ENCODE assay signal across 8 cellular contexts in genomic region chr22:27919943-27920755, GRCh38. TPM values are rescaled to one million over a fixed set of nuclear protein-coding genes. Genes with fewer than 3 reads are reported as not detected.
DNase-seq lines count a peak whose midpoint lies in the region; ATAC-seq and TF ChIP-seq lines count a peak whose summit lies in the region.

No MANE protein-coding gene starts in this region.

- CTCF ChIA-PET in activated naive CD4-positive, alpha-beta T cell treated with anti-CD3 and anti-CD28 coated beads for 36 hours (lab: Charles Lee) = interaction anchor here (0.5 to 1.0 kb wide), 2 partner anchors 31 to 42 kb away, joined by 3 to 6 read pairs; no protein-coding TSS in a partner anchor

- H3K27me3 ChIP-seq in smooth muscle cell (ENCODE audit: low read depth) = no peaks in the 10 kb centered on the region

- 12% methylated on average over 12 of the region's 12 CpGs for WGBS in smooth muscle cell (ENCODE audit: low lambda C conversion rate)

- H3K9me3 ChIP-seq in smooth muscle cell (replicated peaks; ENCODE audit: low read depth) = no peaks in the 10 kb centered on the region

- ATAC-seq in HG02759 (IDR thresholded peaks at IDR 0.05; ENCODE audit: unreplicated experiment) = peak; percentile 32

- peaks cover 33% of the 10 kb centered on the region for H3K4me1 ChIP-seq in smooth muscle cell (ENCODE audit: low read depth)

- peaks cover 35% of the 10 kb centered on the region for H4K20me1 ChIP-seq in smooth muscle cell (ENCODE audit: low read depth)

- intact Hi-C loops in activated naive CD4-positive, alpha-beta T cell treated with anti-CD3 and anti-CD28 coated beads for 36 hours (cut with micrococcal nuclease) = loop anchor here (5.0 kb wide), 2 partner anchors 38 to 882 kb away; partner anchors contain the start of gene XBP1

- no peaks in the 10 kb centered on the region for H3K27me3 Mint-ChIP-seq in activated naive CD4-positive, alpha-beta T cell treated with anti-CD3 and anti-CD28 coated beads for 36 hours (ENCODE audit: low read depth)
- H3K27me3 Mint-ChIP-seq in brain = peaks cover 18% of the 10 kb centered on the region

- H3K4me2 ChIP-seq in smooth muscle cell = peak overlapping the region; percentile 94

- no peaks in the 10 kb centered on the region for H3K9me3 Mint-ChIP-seq in activated naive CD4-positive, alpha-beta T cell treated with anti-CD3 and anti-CD28 coated beads for 36 hours
- peaks cover 0 to 5% (median 2%) of the 10 kb centered on the region in 5 experiments for H3K9me3 Mint-ChIP-seq in brain

- peak overlapping the region; percentile 81 for H3K4me3 ChIP-seq in smooth muscle cell

- peak overlapping the region; percentile 99 for H3K27ac ChIP-seq in smooth muscle cell (ENCODE audit: low read depth)

- H3F3A ChIP-seq in smooth muscle cell (ENCODE audit: low read depth) = peaks cover 25% of the 10 kb centered on the region

- H3K4me3 Mint-ChIP-seq in activated naive CD4-positive, alpha-beta T cell treated with anti-CD3 and anti-CD28 coated beads for 36 hours = peak overlapping the region; percentile 96
- H3K4me3 Mint-ChIP-seq in brain = peak overlapping the region; percentile 88 to 99 (median 96)

- peaks cover 54% of the 10 kb centered on the region for H3K4me1 Mint-ChIP-seq in activated naive CD4-positive, alpha-beta T cell treated with anti-CD3 and anti-CD28 coated beads for 36 hours (ENCODE audit: low read depth)
- peaks cover 74% of the 10 kb centered on the region for H3K4me1 Mint-ChIP-seq in brain

- H3K9ac ChIP-seq in smooth muscle cell (ENCODE audit: low read depth) = peak overlapping the region; percentile 96

- H2AFZ ChIP-seq in smooth muscle cell (ENCODE audit: low read depth) = peak overlapping the region; percentile 78

- H3K36me3 Mint-ChIP-seq in activated naive CD4-positive, alpha-beta T cell treated with anti-CD3 and anti-CD28 coated beads for 36 hours (ENCODE audit: low read depth) = peaks cover 31% of the 10 kb centered on the region
- peaks cover 38% of the 10 kb centered on the region for H3K36me3 Mint-ChIP-seq in brain

- H3K36me3 ChIP-seq in smooth muscle cell (ENCODE audit: low read depth) = no peaks in the 10 kb centered on the region

- H3K27ac Mint-ChIP-seq in activated naive CD4-positive, alpha-beta T cell treated with anti-CD3 and anti-CD28 coated beads for 36 hours = peak overlapping the region; percentile 96
- H3K27ac Mint-ChIP-seq in brain = peak overlapping the region; percentile 86 to 98 (median 98)

- H3K79me2 ChIP-seq in smooth muscle cell (ENCODE audit: low read depth) = peaks cover 73% of the 10 kb centered on the region

- TF ChIP-seq CTCF in brain (conservative IDR thresholded peaks at IDR 0.05) (no peak), smooth muscle cell (IDR thresholded peaks at IDR 0.05; ENCODE audit: borderline replicate concordance, insufficient read depth, poor library complexity, severe bottlenecking) (no peak)

- DNase-seq in activated naive CD4-positive, alpha-beta T cell treated with anti-CD3 and anti-CD28 coated beads for 36 hours = peak; percentile 6
- DNase-seq in activated naive CD4-positive, alpha-beta T cell treated with anti-CD3 and anti-CD28 coated beads, Interleukin-2, amount 50 U/mL, for 16 hours = no peak
- DNase-seq in NCI-H2171 (lab: John Stamatoyannopoulos, UW) (peak; percentile 17), iPS-NIHi7 (ENCODE audit: extremely low spot score) (peak; percentile 48), smooth muscle cell (lab: John Stamatoyannopoulos, UW; ENCODE audit: unreplicated experiment) (peak; percentile 42)
- DNase-seq in activated effector memory CD4-positive, alpha-beta T cell treated with Interleukin-2 at 50 U/mL for 16 hours = no peak

RNA-seq across cellular contexts. Expression of gene PITPNB, which starts 1.1 kb away (rescaled TPM):
- total RNA-seq in activated naive CD4-positive, alpha-beta T cell treated with anti-CD3 and anti-CD28 coated beads for 36 hours = 10 to 100 TPM; 76.4 to 78.7 TPM
- 26.4 TPM for polyA plus RNA-seq in brain (ENCODE audit: insufficient read depth, low read depth, low replicate concordance)
- total RNA-seq in smooth muscle cell = 25.0 and 37.8 TPM in 2 replicates
- 47.0 and 55.2 TPM in 2 replicates for polyA plus RNA-seq in smooth muscle cell

Comparison
In these comparisons a context has a peak if more than half of its experiments do, and no peak if none do; other contexts are left out.
1. DNase-seq: peak in activated naive CD4-positive, alpha-beta T cell treated with anti-CD3 and anti-CD28 coated beads for 36 hours (single experiment), NCI-H2171 (single experiment), iPS-NIHi7 (single experiment) and smooth muscle cell (single experiment); none in activated naive CD4-positive, alpha-beta T cell treated with anti-CD3 and anti-CD28 coated beads, Interleukin-2, amount 50 U/mL, for 16 hours (single experiment) and activated effector memory CD4-positive, alpha-beta T cell treated with Interleukin-2 at 50 U/mL for 16 hours (single experiment).